15 cellular contexts compared by ENCODE assay signal in genomic region chr6:21882066-21882465, GRCh38.
DNase-seq lines count a peak whose midpoint lies in the region; ATAC-seq and TF ChIP-seq lines count a peak whose summit lies in the region.
"Had no signal": no experiment of that assay in that cellular context is flagged by ENCODE, and none has a peak within 500 bp of the region (broad histone marks: within the 10 kb centered on the region; RNA-seq: fewer than 3 reads in every experiment).

No MANE protein-coding gene starts in this region.

- intact Hi-C loops in left lung (cut with DNase I) (no loop called here), left ventricle myocardium inferior (cut with micrococcal nuclease) (no loop called here)

- no peak overlapping the region for H3K27ac Mint-ChIP-seq in chondrocyte (ENCODE audit: unreplicated experiment)
- H3K27ac Mint-ChIP-seq: CD4-positive, alpha-beta T cell; CD8-positive, alpha-beta memory T cell; HFFc6 had no signal

- H3K4me1 Mint-ChIP-seq in chondrocyte (ENCODE audit: low read depth), result peaks cover 26% of the 10 kb centered on the region

- H3K9me3 Mint-ChIP-seq in chondrocyte (ENCODE audit: low read depth), result peaks cover 11% of the 10 kb centered on the region

- H3K4me3 ChIP-seq in left lung, result no peak overlapping the region
- no peak overlapping the region for H3K4me3 ChIP-seq in left ventricle myocardium inferior
- H3K4me3 ChIP-seq: BLaER1, HAP-1 had no signal

- H3K9me3 ChIP-seq in left lung (no peaks in the 10 kb centered on the region), left ventricle myocardium inferior (replicated peaks) (peaks cover 20% of the 10 kb centered on the region)

- H3K4me1 ChIP-seq in left lung, result peaks cover 0 to 13% of the 10 kb centered on the region in 2 donors
- H3K4me1 ChIP-seq in left ventricle myocardium inferior, result peaks cover 21% of the 10 kb centered on the region
- H3K4me1 ChIP-seq: BLaER1, HAP-1 had no signal

- no peak overlapping the region for H3K27ac ChIP-seq in left lung
- H3K27ac ChIP-seq in left ventricle myocardium inferior (replicated peaks), result no peak overlapping the region
- H3K27ac ChIP-seq: BLaER1 had no signal

- H3K36me3 Mint-ChIP-seq in chondrocyte (ENCODE audit: low read depth), result peaks cover 4% of the 10 kb centered on the region
- H3K36me3 Mint-ChIP-seq: CD8-positive, alpha-beta memory T cell had no signal

- peak; percentile 51 for DNase-seq in M059J (ENCODE audit: low read depth)
- DNase-seq in left lung, result no peak
- peak; percentile 87 for DNase-seq in renal cortical epithelial cell (ENCODE audit: low read depth)
- no peak for DNase-seq in GM19240 (ENCODE audit: insufficient read length, low spot score)
- DNase-seq in chondrocyte (ENCODE audit: low spot score), result no peak
- no peak for DNase-seq in left ventricle myocardium inferior
- DNase-seq: CD4-positive, alpha-beta T cell; CD8-positive, alpha-beta memory T cell; DMS 273 treated with DMSO at 0.1 percent for 48 hours; DMS79; GF-D8; GOT3; HFFc6 had no signal

- H3K27me3 ChIP-seq in left lung (no peaks in the 10 kb centered on the region), left ventricle myocardium inferior (ENCODE audit: low read depth) (no peaks in the 10 kb centered on the region)
- H3K27me3 ChIP-seq: BLaER1 had no signal

- TF ChIP-seq CTCF in left lung (IDR thresholded peaks at IDR 0.05) (no peak), chondrocyte (IDR thresholded peaks at IDR 0.05) (no peak), left ventricle myocardium inferior (IDR thresholded peaks at IDR 0.05; ENCODE audit: borderline replicate concordance) (no peak)

- H3K36me3 ChIP-seq in left lung (no peaks in the 10 kb centered on the region), left ventricle myocardium inferior (no peaks in the 10 kb centered on the region)
- H3K36me3 ChIP-seq: BLaER1, HAP-1 had no signal

- H3K27me3 Mint-ChIP-seq in chondrocyte (ENCODE audit: low read depth), result no peaks in the 10 kb centered on the region
- H3K27me3 Mint-ChIP-seq: CD4-positive, alpha-beta T cell; CD8-positive, alpha-beta memory T cell had no signal

- no peak overlapping the region for H3K4me3 Mint-ChIP-seq in chondrocyte (ENCODE audit: unreplicated experiment)
- H3K4me3 Mint-ChIP-seq: CD4-positive, alpha-beta T cell; CD8-positive, alpha-beta memory T cell; HFFc6 had no signal

- ATAC-seq in left lung, result peak; percentile 64

Comparison
In these comparisons a context has a peak if more than half of its experiments do, and no peak if none do; other contexts are left out.
1. DNase-seq: peak in M059J (single experiment) and renal cortical epithelial cell (single experiment); none in left lung (0 of 2), GM19240 (single experiment), chondrocyte (single experiment) and left ventricle myocardium inferior (single experiment).